11 cellular contexts compared by ENCODE assay signal in the genomic region with DNA sequence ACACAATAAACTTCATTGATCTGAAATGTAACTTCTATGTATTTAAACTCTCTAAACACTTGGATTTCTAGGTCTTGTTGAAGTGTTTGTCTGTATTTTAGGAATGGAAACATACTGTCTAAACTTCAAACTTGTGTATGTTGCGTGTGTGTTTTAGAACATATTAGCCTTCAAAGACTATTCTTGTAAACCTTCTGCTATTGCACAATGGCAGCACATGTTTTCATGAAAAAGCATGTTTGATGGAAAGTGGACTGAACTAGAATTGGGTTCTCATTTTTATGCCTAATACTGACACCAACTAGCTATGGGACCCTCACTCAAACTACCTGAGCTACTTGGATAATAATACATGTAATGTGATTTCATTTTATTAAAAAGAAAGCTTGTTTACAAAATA.
"Had no signal": no experiment of that assay in that cellular context is flagged by ENCODE, and none has a peak within 500 bp of the region (broad histone marks: within the 10 kb centered on the region; RNA-seq: fewer than 3 reads in every experiment).

No MANE protein-coding gene starts in this region.

- H3K27ac ChIP-seq: GM23248 had no signal

- H3K4me3 ChIP-seq: GM23248, GM23338, HAP-1 had no signal

- H2AFZ ChIP-seq: GM23248, GM23338 had no signal

- ATAC-seq: GM23338, HCT116 had no signal

- H3K9me3 ChIP-seq: HAP-1 had no signal

- DNase-seq: GM23248, GOT3, H7, H9, HCEC 1CT, HFFc6 had no signal

- H3K36me3 ChIP-seq: HAP-1 had no signal

- H3K4me2 ChIP-seq: GM23338 had no signal

- H3K4me1 ChIP-seq: HAP-1 had no signal

- H3K9ac ChIP-seq: GM23248 had no signal

- FAIRE-seq: H1, H54 had no signal
